Comparison of ENCODE assay signal across 11 cellular contexts in genomic region chr13:114049026-114049425, GRCh38.
A peak's percentile ranks its signal among the peaks of the same experiment; 100 is the strongest.
DNase-seq lines count a peak whose midpoint lies in the region; ATAC-seq and TF ChIP-seq lines count a peak whose summit lies in the region.
"Had no signal": no experiment of that assay in that cellular context is flagged by ENCODE, and none has a peak within 500 bp of the region (broad histone marks: within the 10 kb centered on the region; RNA-seq: fewer than 3 reads in every experiment).

No MANE protein-coding gene starts in this region.

- no peak for DNase-seq in activated CD4-positive, CD25-positive, alpha-beta regulatory T cell (lab: John Stamatoyannopoulos, UW)
- peak in 1 of 3 donors; percentile 28 for DNase-seq in T-helper 17 cell
- DNase-seq in colonic mucosa, result peak; percentile 59
- peak; percentile 72 for DNase-seq in stimulated activated naive CD8-positive, alpha-beta T cell treated with anti-CD3 and anti-CD28 coated beads, Interleukin-15, Interleukin-2, amounts not matched to agents 100 U/mL and 50 U/mL, for 24 hours
- no peak for DNase-seq in RWPE1 (ENCODE audit: low spot score)
- no peak for DNase-seq in iPS-NIHi7 (ENCODE audit: extremely low spot score)
- DNase-seq: esophagus squamous epithelium had no signal

- peak overlapping the region; percentile 88 for H3K4me3 Mint-ChIP-seq in T-helper 17 cell

- intact Hi-C loops in colonic mucosa (cut with DNase I), result no loop called here

- H3K4me3 ChIP-seq in colonic mucosa, result no peak overlapping the region
- H3K4me3 ChIP-seq: esophagus squamous epithelium, SJSA1 had no signal

- peaks cover 40% of the 10 kb centered on the region for H3K4me1 Mint-ChIP-seq in T-helper 17 cell

- H3K36me3 ChIP-seq in colonic mucosa, result no peaks in the 10 kb centered on the region

- CTCF ChIA-PET in RWPE1 (lab: Yijun Ruan, JAX), result interaction anchor here (0.6 kb wide), 1 partner anchor 8 kb away, joined by 3 read pairs; no protein-coding TSS in a partner anchor

- POLR2A ChIA-PET in RWPE1 (lab: Yijun Ruan, JAX; ENCODE audit: low non-redundant PET), result no interaction called here

- no peaks in the 10 kb centered on the region for H3K27me3 Mint-ChIP-seq in T-helper 17 cell

- H3K9me3 ChIP-seq in T-helper 17 cell (ENCODE audit: control insufficient read depth, low read length, poor library complexity, severe bottlenecking) (no peaks in the 10 kb centered on the region), colonic mucosa (no peaks in the 10 kb centered on the region)
- H3K9me3 ChIP-seq: esophagus squamous epithelium, SJSA1 had no signal

- ATAC-seq in activated CD4-positive, CD25-positive, alpha-beta regulatory T cell treated with anti-CD3 and anti-CD28 coated beads, Interleukin-2, amount 50 U/mL, for 24 hours, result peak; percentile 52 to 75
- ATAC-seq in T-helper 17 cell (peak; percentile 76), GM21381 (IDR thresholded peaks at IDR 0.05; ENCODE audit: unreplicated experiment) (no peak)
- peak; percentile 44 for ATAC-seq in stimulated activated naive CD8-positive, alpha-beta T cell treated with anti-CD3 and anti-CD28 coated beads, Interleukin-15, Interleukin-2, amounts not matched to agents 100 U/mL and 50 U/mL, for 24 hours

- TF ChIP-seq CTCF in colonic mucosa (IDR thresholded peaks at IDR 0.05) (no peak), RWPE1 (conservative IDR thresholded peaks at IDR 0.05; ENCODE audit: low read depth) (no peak)

- H3K27ac ChIP-seq in colonic mucosa (no peak overlapping the region), RWPE1 (no peak overlapping the region)
- H3K27ac ChIP-seq: 22Rv1, esophagus squamous epithelium, SJSA1 had no signal

- no peaks in the 10 kb centered on the region for H3K27me3 ChIP-seq in colonic mucosa
- H3K27me3 ChIP-seq: esophagus squamous epithelium, SJSA1 had no signal

- H3K9ac ChIP-seq in colonic mucosa (ENCODE audit: low read depth in 2 of 2, low read length in 2 of 2), result peak overlapping the region; percentile 13 to 28

- no peaks in the 10 kb centered on the region for H3K36me3 Mint-ChIP-seq in T-helper 17 cell (ENCODE audit: low read depth)

- peaks cover 9% of the 10 kb centered on the region for H3K4me1 ChIP-seq in colonic mucosa

- peak overlapping the region; percentile 93 for H3K27ac Mint-ChIP-seq in T-helper 17 cell

Comparison
In these comparisons a context has a peak if more than half of its experiments do, and no peak if none do; other contexts are left out.
1. DNase-seq: peak in colonic mucosa (single experiment) and stimulated activated naive CD8-positive, alpha-beta T cell treated with anti-CD3 and anti-CD28 coated beads, Interleukin-15, Interleukin-2, amounts not matched to agents 100 U/mL and 50 U/mL, for 24 hours (single experiment); none in activated CD4-positive, CD25-positive, alpha-beta regulatory T cell (0 of 4), RWPE1 (single experiment) and iPS-NIHi7 (single experiment).